36 cellular contexts compared by ENCODE assay signal in genomic region chrX:137286423-137286822, GRCh38.
"Had no signal": no experiment of that assay in that cellular context is flagged by ENCODE, and none has a peak within 500 bp of the region (broad histone marks: within the 10 kb centered on the region; RNA-seq: fewer than 3 reads in every experiment).

No MANE protein-coding gene starts in this region.

- H3K27me3 Mint-ChIP-seq: activated B cell treated with CpG ODN at 0.5 μM for 24 hours; activated CD4-positive, alpha-beta T cell treated with anti-CD3 and anti-CD28 coated beads, Interleukin-2, amount 10 ng/mL, durations not matched to agents 24 days and 14 days; activated naive CD4-positive, alpha-beta T cell treated with anti-CD3 and anti-CD28 coated beads, Interleukin-2, amount 10 ng/mL, durations not matched to agents 7 days and 5 days; activated naive CD4-positive, alpha-beta T cell treated with anti-CD3 and anti-CD28 coated beads, Interleukin-2, amount 50 U/mL, for 24 hours had no signal

- H3K4me3 Mint-ChIP-seq: activated B cell treated with CpG ODN at 0.5 μM for 24 hours; activated CD4-positive, alpha-beta memory T cell treated with anti-CD3 and anti-CD28 coated beads for 36 hours; activated CD4-positive, alpha-beta T cell treated with anti-CD3 and anti-CD28 coated beads, Interleukin-2, amount 10 ng/mL, durations not matched to agents 24 days and 14 days; activated CD8-positive, alpha-beta T cell treated with anti-CD3 and anti-CD28 coated beads for 36 hours; activated naive CD4-positive, alpha-beta T cell treated with anti-CD3 and anti-CD28 coated beads, Interleukin-2, amount 10 ng/mL, durations not matched to agents 7 days and 5 days; activated naive CD4-positive, alpha-beta T cell treated with anti-CD3 and anti-CD28 coated beads, Interleukin-2, amount 50 U/mL, for 24 hours; activated naive CD8-positive, alpha-beta T cell; activated T-cell treated with anti-CD3 and anti-CD28 coated beads, Interleukin-2, amount 50 U/mL, for 4 hours; activated T-cell treated with anti-CD3 and anti-CD28 coated beads, Interleukin-2, amount 50 U/mL, for 72 hours; activated T-helper 1 cell treated with anti-CD3 and anti-CD28 coated beads, Interleukin-12 subunit alpha, Interleukin-12 subunit beta, Interleukin-2, Interleukin-4 antibody, amounts not matched to agents 30 ng/mL and 10 ng/mL and 1 ng/mL, durations not matched to agents 14 hours and 24 hours and 36 hours; activated T-helper 17 cell treated with anti-CD3 and anti-CD28 coated beads, Interleukin-2, amount 50 U/mL, for 72 hours; T-helper 1 cell treated with Interleukin-12 subunit alpha and Interleukin-12 subunit beta and Interleukin-4 antibody, amounts not matched to agents 30 μg/mL and 1 μg/mL, for 36 hours; T-helper 2 cell treated with Interferon-gamma antibody and Interleukin-4, amounts not matched to agents 5 μg/mL and 100 μg/mL, for 36 hours had no signal

- H3K27me3 ChIP-seq: body of pancreas, brain microvascular endothelial cell had no signal

- H3K27ac Mint-ChIP-seq: activated B cell treated with CpG ODN at 0.5 μM for 24 hours; activated CD4-positive, alpha-beta memory T cell treated with anti-CD3 and anti-CD28 coated beads for 36 hours; activated CD4-positive, alpha-beta T cell treated with anti-CD3 and anti-CD28 coated beads, Interleukin-2, amount 10 ng/mL, durations not matched to agents 24 days and 14 days; activated CD8-positive, alpha-beta T cell treated with anti-CD3 and anti-CD28 coated beads for 36 hours; activated naive CD4-positive, alpha-beta T cell treated with anti-CD3 and anti-CD28 coated beads, Interleukin-2, amount 10 ng/mL, durations not matched to agents 7 days and 5 days; activated naive CD4-positive, alpha-beta T cell treated with anti-CD3 and anti-CD28 coated beads, Interleukin-2, amount 50 U/mL, for 24 hours; activated naive CD8-positive, alpha-beta T cell; activated T-cell treated with anti-CD3 and anti-CD28 coated beads, Interleukin-2, amount 50 U/mL, for 72 hours; activated T-helper 1 cell treated with anti-CD3 and anti-CD28 coated beads, Interleukin-12 subunit alpha, Interleukin-12 subunit beta, Interleukin-2, Interleukin-4 antibody, amounts not matched to agents 30 ng/mL and 10 ng/mL and 1 ng/mL, durations not matched to agents 14 hours and 24 hours and 36 hours; activated T-helper 17 cell treated with anti-CD3 and anti-CD28 coated beads, Interleukin-2, amount 50 U/mL, for 72 hours; T-helper 1 cell treated with Interleukin-12 subunit alpha and Interleukin-12 subunit beta and Interleukin-4 antibody, amounts not matched to agents 30 μg/mL and 1 μg/mL, for 36 hours; T-helper 2 cell treated with Interferon-gamma antibody and Interleukin-4, amounts not matched to agents 5 μg/mL and 100 μg/mL, for 36 hours had no signal

- H3K36me3 ChIP-seq: adrenal gland, brain microvascular endothelial cell, breast epithelium had no signal

- H3K27ac ChIP-seq: adrenal gland, body of pancreas, brain microvascular endothelial cell, breast epithelium, VCaP had no signal

- ATAC-seq: activated CD8-positive, alpha-beta T cell treated with anti-CD3 and anti-CD28 coated beads for 36 hours; activated T-cell treated with anti-CD3 and anti-CD28 coated beads, Interleukin-2, amount 50 U/mL, for 4 hours; activated T-cell treated with anti-CD3 and anti-CD28 coated beads, Interleukin-2, amount 50 U/mL, for 72 hours; activated T-helper 17 cell treated with anti-CD3 and anti-CD28 coated beads, Interleukin-2, amount 50 U/mL, for 72 hours; body of pancreas had no signal

- H3K36me3 Mint-ChIP-seq: activated CD4-positive, alpha-beta memory T cell treated with anti-CD3 and anti-CD28 coated beads for 36 hours; activated naive CD4-positive, alpha-beta T cell treated with anti-CD3 and anti-CD28 coated beads, Interleukin-2, amount 10 ng/mL, durations not matched to agents 7 days and 5 days; activated naive CD8-positive, alpha-beta T cell had no signal

- H3K4me1 Mint-ChIP-seq: activated B cell treated with CpG ODN at 0.5 μM for 24 hours; activated CD4-positive, alpha-beta T cell treated with anti-CD3 and anti-CD28 coated beads, Interleukin-2, amount 10 ng/mL, durations not matched to agents 24 days and 14 days; activated naive CD4-positive, alpha-beta T cell treated with anti-CD3 and anti-CD28 coated beads, Interleukin-2, amount 10 ng/mL, durations not matched to agents 7 days and 5 days; activated naive CD4-positive, alpha-beta T cell treated with anti-CD3 and anti-CD28 coated beads, Interleukin-2, amount 50 U/mL, for 24 hours; activated T-helper 17 cell treated with anti-CD3 and anti-CD28 coated beads, Interleukin-2, amount 50 U/mL, for 72 hours had no signal

- DNase-seq: activated B cell treated with CpG ODN at 0.5 μM for 24 hours; activated CD4-positive, alpha-beta memory T cell treated with anti-CD3 and anti-CD28 coated beads for 36 hours; activated CD4-positive, alpha-beta T cell treated with anti-CD3 and anti-CD28 coated beads for 4 hours; activated CD4-positive, alpha-beta T cell treated with anti-CD3 and anti-CD28 coated beads, Interleukin-2, amount 10 ng/mL, durations not matched to agents 24 days and 14 days; activated CD4-positive, alpha-beta T cell treated with anti-CD3 and anti-CD28 coated beads, Interleukin-2, amount 50 U/mL, for 1 hour; activated CD4-positive, alpha-beta T cell treated with anti-CD3 and anti-CD28 coated beads, Interleukin-2, amount 50 U/mL, for 4 hours; activated CD4-positive, CD25-positive, alpha-beta regulatory T cell treated with anti-CD3 and anti-CD28 coated beads, Interleukin-2, amount 50 U/mL, for 72 hours; activated CD8-positive, alpha-beta memory T cell treated with anti-CD3 and anti-CD28 coated beads, Interleukin-2, amount 50 U/mL, for 4 hours; activated CD8-positive, alpha-beta T cell treated with anti-CD3 and anti-CD28 coated beads for 36 hours; activated effector memory CD4-positive, alpha-beta T cell treated with anti-CD3 and anti-CD28 coated beads, Interleukin-2, amount 50 U/mL, for 16 hours; activated gamma-delta T cell treated with Interleukin-2 at 50 U/mL for 16 hours; activated naive CD4-positive, alpha-beta T cell treated with anti-CD3 and anti-CD28 coated beads, Interleukin-2, amount 10 ng/mL, durations not matched to agents 7 days and 5 days; activated naive CD4-positive, alpha-beta T cell treated with Interleukin-2 at 50 U/mL for 16 hours; activated T-cell treated with anti-CD3 and anti-CD28 coated beads for 4 hours; activated T-cell treated with anti-CD3 and anti-CD28 coated beads, Interleukin-2, amount 50 U/mL, for 1 hour; activated T-cell treated with anti-CD3 and anti-CD28 coated beads, Interleukin-2, amount 50 U/mL, for 4 hours; activated T-cell treated with anti-CD3 and anti-CD28 coated beads, Interleukin-2, amount 50 U/mL, for 72 hours; adrenal gland; amniotic stem cell; aorta; body of pancreas; brain microvascular endothelial cell; central memory CD4-positive, alpha-beta T cell; T-helper 1 cell; T-helper 2 cell; T-helper 9 cell had no signal

- H3K9me3 ChIP-seq: adrenal gland, body of pancreas, breast epithelium had no signal

- H3K9me3 Mint-ChIP-seq: activated B cell treated with CpG ODN at 0.5 μM for 24 hours; activated CD4-positive, alpha-beta memory T cell treated with anti-CD3 and anti-CD28 coated beads for 36 hours; activated CD4-positive, alpha-beta T cell treated with anti-CD3 and anti-CD28 coated beads, Interleukin-2, amount 10 ng/mL, durations not matched to agents 24 days and 14 days; activated CD8-positive, alpha-beta T cell treated with anti-CD3 and anti-CD28 coated beads for 36 hours; activated naive CD4-positive, alpha-beta T cell treated with anti-CD3 and anti-CD28 coated beads, Interleukin-2, amount 10 ng/mL, durations not matched to agents 7 days and 5 days; activated naive CD4-positive, alpha-beta T cell treated with anti-CD3 and anti-CD28 coated beads, Interleukin-2, amount 50 U/mL, for 24 hours; activated T-cell treated with anti-CD3 and anti-CD28 coated beads, Interleukin-2, amount 50 U/mL, for 4 hours; activated T-cell treated with anti-CD3 and anti-CD28 coated beads, Interleukin-2, amount 50 U/mL, for 72 hours; activated T-helper 1 cell treated with anti-CD3 and anti-CD28 coated beads, Interleukin-12 subunit alpha, Interleukin-12 subunit beta, Interleukin-2, Interleukin-4 antibody, amounts not matched to agents 30 ng/mL and 10 ng/mL and 1 ng/mL, durations not matched to agents 14 hours and 24 hours and 36 hours; activated T-helper 17 cell treated with anti-CD3 and anti-CD28 coated beads, Interleukin-2, amount 50 U/mL, for 72 hours; T-helper 1 cell treated with Interleukin-12 subunit alpha and Interleukin-12 subunit beta and Interleukin-4 antibody, amounts not matched to agents 30 μg/mL and 1 μg/mL, for 36 hours; T-helper 2 cell treated with Interferon-gamma antibody and Interleukin-4, amounts not matched to agents 5 μg/mL and 100 μg/mL, for 36 hours had no signal

- H3K4me1 ChIP-seq: adrenal gland, body of pancreas, breast epithelium had no signal

- H3K4me3 ChIP-seq: adrenal gland, body of pancreas, breast epithelium had no signal

- FAIRE-seq: astrocyte, TTC549 had no signal
